Comparison of ENCODE assay signal across 1 cellular context in genomic region chr17:48311324-48311723, GRCh38.
TF ChIP-seq lines count a peak whose summit lies in the region.

No MANE protein-coding gene starts in this region.

TF ChIP-seq in GM23338, 12 proteins besides CTCF, POLR2A, EP300 and RAD21 (continued from another document):
- TF ChIP-seq ZNF462 (CRISPR knock-in tag; IDR thresholded peaks at IDR 0.05) (no peak), ZNF331 (CRISPR knock-in tag; IDR thresholded peaks at IDR 0.05; ENCODE audit: low read depth) (no peak), POLR2AphosphoS5 (IDR thresholded peaks at IDR 0.05; ENCODE audit: low read depth) (no peak), ZNF114 (CRISPR knock-in tag; IDR thresholded peaks at IDR 0.05) (no peak), JUNB (IDR thresholded peaks at IDR 0.05; ENCODE audit: unreplicated experiment) (no peak), STAT1 (IDR thresholded peaks at IDR 0.05; ENCODE audit: unreplicated experiment) (no peak)
